15 cellular contexts compared by ENCODE assay signal in genomic region chr16:83344014-83344413, GRCh38.
DNase-seq lines count a peak whose midpoint lies in the region; ATAC-seq and TF ChIP-seq lines count a peak whose summit lies in the region.
"Had no signal": no experiment of that assay in that cellular context is flagged by ENCODE, and none has a peak within 500 bp of the region (broad histone marks: within the 10 kb centered on the region; RNA-seq: fewer than 3 reads in every experiment).

No MANE protein-coding gene starts in this region.

- WGBS in mesendoderm (ENCODE audit: extremely low coverage, insufficient coverage, low lambda C conversion rate), result no CpG with 5 or more reads among the region's 8 CpGs

- no peak overlapping the region for H2BK5ac ChIP-seq in mesendoderm (ENCODE audit: low read length)

- H2BK15ac ChIP-seq in mesendoderm (replicated peaks; ENCODE audit: low read depth), result no peak overlapping the region

- H3K4me3 Mint-ChIP-seq in activated T-cell treated with anti-CD3 and anti-CD28 coated beads, Interleukin-2, amount 50 U/mL, for 24 hours, result no peak overlapping the region

- no peaks in the 10 kb centered on the region for H3K79me2 ChIP-seq in PC-3 (ENCODE audit: low read length)
- no peaks in the 10 kb centered on the region for H3K79me2 ChIP-seq in mesendoderm (ENCODE audit: control insufficient read depth, insufficient read depth, low read length)

- CTCF ChIA-PET in BJ (lab: Yijun Ruan, JAX), result interaction anchor here (1.2 kb wide), 1 partner anchor 20 kb away, joined by 3 read pairs; no protein-coding TSS in a partner anchor
- CTCF ChIA-PET in PC-3 (lab: Charles Lee), result no interaction called here

- no peak overlapping the region for H3K27ac Mint-ChIP-seq in activated T-cell treated with anti-CD3 and anti-CD28 coated beads, Interleukin-2, amount 50 U/mL, for 24 hours

- no peaks in the 10 kb centered on the region for H3F3A ChIP-seq in PC-3 (ENCODE audit: low read length, unreplicated experiment)

- no peak overlapping the region for H2BK120ac ChIP-seq in mesendoderm (ENCODE audit: low read depth, low read length)

- DNase-seq in BJ (ENCODE audit: low read depth), result peak; percentile 49
- DNase-seq in PC-3, result peak; percentile 37
- DNase-seq in dermis microvascular lymphatic vessel endothelial cell (ENCODE audit: low read depth in 2 of 2), result peak; percentile 95 to 98
- peak; percentile 88 for DNase-seq in non-pigmented ciliary epithelial cell (ENCODE audit: low read depth)
- no peak for DNase-seq in colonic mucosa
- DNase-seq in mesendoderm, result no peak
- DNase-seq in activated CD8-positive, alpha-beta memory T cell treated with anti-CD3 and anti-CD28 coated beads, Interleukin-2, amount 50 U/mL, for 48 hours, result no peak
- no peak for DNase-seq in activated T-cell treated with anti-CD3 and anti-CD28 coated beads, Interleukin-2, amount 50 U/mL, for 24 hours
- DNase-seq: activated CD4-positive, alpha-beta T cell treated with anti-CD3 and anti-CD28 coated beads, Interleukin-2, amount 50 U/mL, for 4 hours; C1 segment of cervical spinal cord; central memory CD4-positive, alpha-beta T cell; NCI-H1417 treated with DMSO at 0.1 percent for 48 hours; NCI-H524 treated with DMSO at 0.1 percent for 48 hours; Peyer's patch; stimulated activated naive CD8-positive, alpha-beta T cell treated with anti-CD3 and anti-CD28 coated beads, Interleukin-15, Interleukin-2, amounts not matched to agents 100 U/mL and 50 U/mL, for 24 hours had no signal

- TF ChIP-seq CTCF in BJ (IDR thresholded peaks at IDR 0.05; ENCODE audit: insufficient read depth, low read depth, low read length) (no peak), PC-3 (conservative IDR thresholded peaks at IDR 0.05; ENCODE audit: low read depth, low read length) (no peak), colonic mucosa (IDR thresholded peaks at IDR 0.05) (no peak)

- H4K5ac ChIP-seq in mesendoderm (ENCODE audit: low read length), result no peak overlapping the region

- no peak overlapping the region for H2AK5ac ChIP-seq in mesendoderm (ENCODE audit: low read length)

- no peaks in the 10 kb centered on the region for H3K79me1 ChIP-seq in mesendoderm (ENCODE audit: low read length)

- POLR2A ChIA-PET in BJ (lab: Charles Lee) (no interaction called here), PC-3 (lab: Charles Lee; ENCODE audit: unreplicated experiment) (no interaction called here)

- H3K4me1 ChIP-seq in PC-3 (ENCODE audit: insufficient read depth, low read length), result no peaks in the 10 kb centered on the region
- no peaks in the 10 kb centered on the region for H3K4me1 ChIP-seq in colonic mucosa
- H3K4me1 ChIP-seq in mesendoderm (ENCODE audit: control insufficient read depth, low read depth, low read length), result no peaks in the 10 kb centered on the region
- H3K4me1 ChIP-seq: Peyer's patch had no signal

- H4K20me1 ChIP-seq in PC-3 (ENCODE audit: low read length), result no peaks in the 10 kb centered on the region

- intact Hi-C loops in PC-3 (cut with micrococcal nuclease) (no loop called here), colonic mucosa (cut with DNase I) (no loop called here)

- no peak overlapping the region for H3K4ac ChIP-seq in mesendoderm (ENCODE audit: low read depth, low read length)

- H3K4me1 Mint-ChIP-seq in activated T-cell treated with anti-CD3 and anti-CD28 coated beads, Interleukin-2, amount 50 U/mL, for 24 hours (ENCODE audit: low read depth), result no peaks in the 10 kb centered on the region

- H3K9me3 Mint-ChIP-seq in activated T-cell treated with anti-CD3 and anti-CD28 coated beads, Interleukin-2, amount 50 U/mL, for 24 hours, result peaks cover 4% of the 10 kb centered on the region

- H3K36me3 Mint-ChIP-seq in activated T-cell treated with anti-CD3 and anti-CD28 coated beads, Interleukin-2, amount 50 U/mL, for 24 hours (ENCODE audit: low read depth), result no peaks in the 10 kb centered on the region

- no peaks in the 10 kb centered on the region for H3K27me3 Mint-ChIP-seq in activated T-cell treated with anti-CD3 and anti-CD28 coated beads, Interleukin-2, amount 50 U/mL, for 24 hours

- H3K9ac ChIP-seq in PC-3 (ENCODE audit: low read length) (no peak overlapping the region), colonic mucosa (ENCODE audit: low read depth in 2 of 2, low read length in 2 of 2) (no peak overlapping the region), mesendoderm (ENCODE audit: low read length) (no peak overlapping the region)

- H3K9me2 ChIP-seq in PC-3 (replicated peaks; ENCODE audit: low read length), result no peaks in the 10 kb centered on the region

- H3K23ac ChIP-seq in mesendoderm (ENCODE audit: low read length), result no peak overlapping the region

- H3K27ac ChIP-seq in PC-3 (ENCODE audit: low read length) (no peak overlapping the region), colonic mucosa (no peak overlapping the region), mesendoderm (ENCODE audit: low read depth, low read length) (no peak overlapping the region)

- no peak overlapping the region for H3K18ac ChIP-seq in mesendoderm (ENCODE audit: low read length)

- H4K8ac ChIP-seq in mesendoderm (ENCODE audit: low read depth, low read length), result no peak overlapping the region

- H3K4me3 ChIP-seq in BJ (ENCODE audit: low read depth, low read length), result no peak overlapping the region
- no peak overlapping the region for H3K4me3 ChIP-seq in PC-3 (ENCODE audit: low read length)
- no peak overlapping the region for H3K4me3 ChIP-seq in colonic mucosa
- H3K4me3 ChIP-seq in mesendoderm (ENCODE audit: low read length), result no peak overlapping the region
- H3K4me3 ChIP-seq: Peyer's patch had no signal

- no peak overlapping the region for H3K56ac ChIP-seq in mesendoderm (ENCODE audit: low read length)

- ATAC-seq in PC-3, result no peak
- ATAC-seq: stimulated activated naive CD8-positive, alpha-beta T cell treated with anti-CD3 and anti-CD28 coated beads, Interleukin-15, Interleukin-2, amounts not matched to agents 100 U/mL and 50 U/mL, for 24 hours had no signal

- H2AFZ ChIP-seq in PC-3 (ENCODE audit: low read length), result no peak overlapping the region

- H3K27me3 ChIP-seq in BJ (ENCODE audit: control insufficient read depth, insufficient read depth, low read length) (no peaks in the 10 kb centered on the region), PC-3 (ENCODE audit: low read length) (peaks cover 17% of the 10 kb centered on the region), colonic mucosa (no peaks in the 10 kb centered on the region), mesendoderm (ENCODE audit: insufficient read depth, low read length, poor library complexity) (no peaks in the 10 kb centered on the region)
- H3K27me3 ChIP-seq: Peyer's patch had no signal

- H3K9me3 ChIP-seq in PC-3 (ENCODE audit: low read length) (no peaks in the 10 kb centered on the region), colonic mucosa (no peaks in the 10 kb centered on the region)
- H3K9me3 ChIP-seq: Peyer's patch had no signal

- BruUV-seq in PC-3 (replicated peaks; lab: Mats Ljungman, UMichigan), result no TSS peak

- no peak overlapping the region for H3K4me2 ChIP-seq in PC-3 (ENCODE audit: low read length)
- no peak overlapping the region for H3K4me2 ChIP-seq in mesendoderm (ENCODE audit: low read length)

- no peaks in the 10 kb centered on the region for H3K36me3 ChIP-seq in BJ (ENCODE audit: control insufficient read depth, insufficient read depth, low read length)
- no peaks in the 10 kb centered on the region for H3K36me3 ChIP-seq in PC-3 (ENCODE audit: low read depth, low read length)
- H3K36me3 ChIP-seq in colonic mucosa, result no peaks in the 10 kb centered on the region
- no peaks in the 10 kb centered on the region for H3K36me3 ChIP-seq in mesendoderm (ENCODE audit: control insufficient read depth, insufficient read depth, low read length)
- H3K36me3 ChIP-seq: Peyer's patch had no signal

Comparison
In these comparisons a context has a peak if more than half of its experiments do, and no peak if none do; other contexts are left out.
1. DNase-seq: peak in BJ (single experiment), PC-3 (single experiment), dermis microvascular lymphatic vessel endothelial cell (2 of 2) and non-pigmented ciliary epithelial cell (single experiment); none in colonic mucosa (single experiment), mesendoderm (single experiment), activated CD8-positive, alpha-beta memory T cell treated with anti-CD3 and anti-CD28 coated beads, Interleukin-2, amount 50 U/mL, for 48 hours (single experiment) and activated T-cell treated with anti-CD3 and anti-CD28 coated beads, Interleukin-2, amount 50 U/mL, for 24 hours (single experiment).